ENCODE assay signal across 1 cellular context in the genomic region with DNA sequence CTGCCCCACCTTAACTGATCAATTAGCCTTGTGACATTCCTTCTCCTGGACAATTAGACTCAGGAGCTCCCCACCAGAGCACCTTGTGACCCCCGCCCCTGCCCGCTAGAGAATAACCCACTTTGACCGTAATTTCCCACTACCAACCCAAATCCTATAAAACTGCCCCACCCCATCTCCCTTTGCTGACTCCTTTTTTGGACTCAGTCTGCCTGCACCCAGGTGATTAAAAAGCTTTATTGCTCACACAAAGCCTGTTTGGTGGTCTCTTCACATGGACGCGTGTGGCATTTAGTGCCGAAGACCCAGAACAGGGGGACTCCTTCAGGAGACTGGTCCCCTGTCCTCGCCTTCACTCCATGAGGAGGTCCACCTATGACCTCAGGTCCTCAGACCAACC.
TF ChIP-seq lines count a peak whose summit lies in the region.

No MANE protein-coding gene starts in this region.

TF ChIP-seq in HepG2, 621 proteins besides CTCF, POLR2A, EP300 and RAD21:
- TF ChIP-seq ZC3H13 (CRISPR knock-in tag; IDR thresholded peaks at IDR 0.05) (peak; percentile 90), PAF1 (CRISPR knock-in tag; IDR thresholded peaks at IDR 0.05) (peak; percentile 9; the same call in 1 of the 2 replicates), RBM22 (optimal IDR thresholded peaks at IDR 0.05; ENCODE audit: low read length) (peak; percentile 60), POLR2G (IDR thresholded peaks at IDR 0.05; ENCODE audit: low read depth, low read length) (peak; percentile 55; the same call in 1 of the 2 replicates)
